1 cellular context compared by ENCODE assay signal in genomic region chr10:77197544-77197943, GRCh38.
A peak's percentile ranks its signal among the peaks of the same experiment; 100 is the strongest.
TF ChIP-seq lines count a peak whose summit lies in the region.

No MANE protein-coding gene starts in this region.

TF ChIP-seq in GM12878, 131 proteins besides CTCF, POLR2A, EP300 and RAD21 (continued from another document):
- TF ChIP-seq, protein P1, sequence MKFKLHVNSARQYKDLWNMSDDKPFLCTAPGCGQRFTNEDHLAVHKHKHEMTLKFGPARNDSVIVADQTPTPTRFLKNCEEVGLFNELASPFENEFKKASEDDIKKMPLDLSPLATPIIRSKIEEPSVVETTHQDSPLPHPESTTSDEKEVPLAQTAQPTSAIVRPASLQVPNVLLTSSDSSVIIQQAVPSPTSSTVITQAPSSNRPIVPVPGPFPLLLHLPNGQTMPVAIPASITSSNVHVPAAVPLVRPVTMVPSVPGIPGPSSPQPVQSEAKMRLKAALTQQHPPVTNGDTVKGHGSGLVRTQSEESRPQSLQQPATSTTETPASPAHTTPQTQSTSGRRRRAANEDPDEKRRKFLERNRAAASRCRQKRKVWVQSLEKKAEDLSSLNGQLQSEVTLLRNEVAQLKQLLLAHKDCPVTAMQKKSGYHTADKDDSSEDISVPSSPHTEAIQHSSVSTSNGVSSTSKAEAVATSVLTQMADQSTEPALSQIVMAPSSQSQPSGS (IDR thresholded peaks at IDR 0.05; ENCODE audit: low read length): no peak
- no peak for TF ChIP-seq SMAD5 (IDR thresholded peaks at IDR 0.05; ENCODE audit: low read depth)
- TF ChIP-seq, protein P2, sequence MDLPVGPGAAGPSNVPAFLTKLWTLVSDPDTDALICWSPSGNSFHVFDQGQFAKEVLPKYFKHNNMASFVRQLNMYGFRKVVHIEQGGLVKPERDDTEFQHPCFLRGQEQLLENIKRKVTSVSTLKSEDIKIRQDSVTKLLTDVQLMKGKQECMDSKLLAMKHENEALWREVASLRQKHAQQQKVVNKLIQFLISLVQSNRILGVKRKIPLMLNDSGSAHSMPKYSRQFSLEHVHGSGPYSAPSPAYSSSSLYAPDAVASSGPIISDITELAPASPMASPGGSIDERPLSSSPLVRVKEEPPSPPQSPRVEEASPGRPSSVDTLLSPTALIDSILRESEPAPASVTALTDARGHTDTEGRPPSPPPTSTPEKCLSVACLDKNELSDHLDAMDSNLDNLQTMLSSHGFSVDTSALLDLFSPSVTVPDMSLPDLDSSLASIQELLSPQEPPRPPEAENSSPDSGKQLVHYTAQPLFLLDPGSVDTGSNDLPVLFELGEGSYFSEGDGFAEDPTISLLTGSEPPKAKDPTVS (IDR thresholded peaks at IDR 0.05; ENCODE audit: low read depth, low read length): no peak
- TF ChIP-seq SUZ12 (IDR thresholded peaks at IDR 0.05; ENCODE audit: unreplicated experiment): no peak
- TF ChIP-seq JUNB (IDR thresholded peaks at IDR 0.05): no peak
- no peak for TF ChIP-seq CREB1 (IDR thresholded peaks at IDR 0.05; ENCODE audit: low read depth)
- no peak for TF ChIP-seq SP1 (IDR thresholded peaks at IDR 0.05; ENCODE audit: low read depth, low read length)
- no peak for TF ChIP-seq MEF2B (IDR thresholded peaks at IDR 0.05; ENCODE audit: partially characterized antibody, poor library complexity, severe bottlenecking)
- peak; percentile 52 for TF ChIP-seq RUNX3 (IDR thresholded peaks at IDR 0.05; ENCODE audit: low read length)
- TF ChIP-seq BHLHE40 (IDR thresholded peaks at IDR 0.05; ENCODE audit: borderline replicate concordance in 1 of 2, low read depth in 2 of 2, low read length in 1 of 2): peak; percentile 10 to 30; a peak in 1 of 4 replicates
- TF ChIP-seq CEBPB (IDR thresholded peaks at IDR 0.05; ENCODE audit: borderline replicate concordance in 1 of 2, low read depth in 2 of 2, low read length in 2 of 2): peak in 1 of 2 experiments; percentile 59; a peak in 2 of 4 replicates
- peak; percentile 33; the same call in 1 of the 2 replicates for TF ChIP-seq ATF7 (IDR thresholded peaks at IDR 0.05; ENCODE audit: low read depth)
- TF ChIP-seq RELA (IDR thresholded peaks at IDR 0.05; ENCODE audit: borderline replicate concordance, partially characterized antibody): peak; percentile 52
- no peak for TF ChIP-seq RAD51 (IDR thresholded peaks at IDR 0.05)
- no peak for TF ChIP-seq SIX5 (IDR thresholded peaks at IDR 0.05; ENCODE audit: low read depth, low read length, severe bottlenecking)
- peak; percentile 69; the same call in 1 of the 2 replicates for TF ChIP-seq NR2F1 (conservative IDR thresholded peaks at IDR 0.05)
- TF ChIP-seq, protein P3, sequence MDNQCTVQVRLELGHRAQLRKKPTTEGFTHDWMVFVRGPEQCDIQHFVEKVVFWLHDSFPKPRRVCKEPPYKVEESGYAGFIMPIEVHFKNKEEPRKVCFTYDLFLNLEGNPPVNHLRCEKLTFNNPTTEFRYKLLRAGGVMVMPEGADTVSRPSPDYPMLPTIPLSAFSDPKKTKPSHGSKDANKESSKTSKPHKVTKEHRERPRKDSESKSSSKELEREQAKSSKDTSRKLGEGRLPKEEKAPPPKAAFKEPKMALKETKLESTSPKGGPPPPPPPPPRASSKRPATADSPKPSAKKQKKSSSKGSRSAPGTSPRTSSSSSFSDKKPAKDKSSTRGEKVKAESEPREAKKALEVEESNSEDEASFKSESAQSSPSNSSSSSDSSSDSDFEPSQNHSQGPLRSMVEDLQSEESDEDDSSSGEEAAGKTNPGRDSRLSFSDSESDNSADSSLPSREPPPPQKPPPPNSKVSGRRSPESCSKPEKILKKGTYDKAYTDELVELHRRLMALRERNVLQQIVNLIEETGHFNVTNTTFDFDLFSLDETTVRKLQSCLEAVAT (IDR thresholded peaks at IDR 0.05): 0 out of 2 replicates have a peak, but pooled peaks have one; percentile 37
